ENCODE assay signal across 1 cellular context in the genomic region with DNA sequence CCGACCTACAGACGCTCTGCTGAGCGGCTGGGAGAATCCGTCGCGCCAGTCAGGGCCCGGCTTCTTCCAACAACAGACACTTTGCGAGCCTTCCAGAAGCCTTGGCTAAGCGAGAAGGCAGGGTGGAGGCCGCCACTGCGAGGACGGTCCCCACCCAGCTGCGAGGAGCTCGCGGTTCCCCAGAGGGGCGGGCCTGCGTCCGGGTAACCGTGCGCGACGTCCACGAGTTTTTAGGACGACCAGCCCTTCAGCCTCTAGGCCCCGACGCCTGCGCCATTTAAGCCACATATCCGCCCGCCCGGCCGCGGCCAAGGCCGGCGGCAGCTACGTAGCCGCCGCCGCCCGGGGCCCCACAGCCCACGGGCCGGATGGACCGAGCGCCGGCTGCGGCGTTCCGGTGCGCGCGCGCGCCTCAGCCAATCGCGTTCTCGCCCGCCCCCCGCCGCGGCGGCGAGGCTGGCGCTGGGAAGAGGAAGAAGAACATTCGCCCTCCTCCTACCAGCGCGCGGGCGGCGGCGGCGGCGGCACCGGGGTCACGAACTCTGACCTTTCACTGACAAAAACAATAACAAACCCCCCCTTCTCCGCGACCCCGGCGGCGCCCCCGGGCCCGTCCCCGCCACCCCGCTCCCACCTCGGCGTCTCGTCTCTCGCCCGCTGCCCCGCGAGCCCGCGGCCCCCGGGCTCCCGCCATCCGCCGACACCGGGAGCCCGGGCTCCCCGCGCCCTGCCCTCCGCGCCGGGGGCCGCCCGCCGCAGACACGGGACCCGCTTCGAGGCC.
TF ChIP-seq lines count a peak whose summit lies in the region.

A gene (plus strand): TSS at position 479 of the 781 bp plus-strand sequence. CDS start 56,332 bp downstream, outside the sequence.

TF ChIP-seq in HepG2, 621 proteins besides CTCF, POLR2A, EP300 and RAD21 (continued from another document and continues in another):
- TF ChIP-seq, protein P1, sequence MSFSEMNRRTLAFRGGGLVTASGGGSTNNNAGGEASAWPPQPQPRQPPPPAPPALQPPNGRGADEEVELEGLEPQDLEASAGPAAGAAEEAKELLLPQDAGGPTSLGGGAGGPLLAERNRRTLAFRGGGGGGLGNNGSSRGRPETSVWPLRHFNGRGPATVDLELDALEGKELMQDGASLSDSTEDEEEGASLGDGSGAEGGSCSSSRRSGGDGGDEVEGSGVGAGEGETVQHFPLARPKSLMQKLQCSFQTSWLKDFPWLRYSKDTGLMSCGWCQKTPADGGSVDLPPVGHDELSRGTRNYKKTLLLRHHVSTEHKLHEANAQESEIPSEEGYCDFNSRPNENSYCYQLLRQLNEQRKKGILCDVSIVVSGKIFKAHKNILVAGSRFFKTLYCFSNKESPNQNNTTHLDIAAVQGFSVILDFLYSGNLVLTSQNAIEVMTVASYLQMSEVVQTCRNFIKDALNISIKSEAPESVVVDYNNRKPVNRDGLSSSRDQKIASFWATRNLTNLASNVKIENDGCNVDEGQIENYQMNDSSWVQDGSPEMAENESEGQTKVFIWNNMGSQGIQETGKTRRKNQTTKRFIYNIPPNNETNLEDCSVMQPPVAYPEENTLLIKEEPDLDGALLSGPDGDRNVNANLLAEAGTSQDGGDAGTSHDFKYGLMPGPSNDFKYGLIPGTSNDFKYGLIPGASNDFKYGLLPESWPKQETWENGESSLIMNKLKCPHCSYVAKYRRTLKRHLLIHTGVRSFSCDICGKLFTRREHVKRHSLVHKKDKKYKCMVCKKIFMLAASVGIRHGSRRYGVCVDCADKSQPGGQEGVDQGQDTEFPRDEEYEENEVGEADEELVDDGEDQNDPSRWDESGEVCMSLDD (CRISPR knock-in tag; IDR thresholded peaks at IDR 0.05; ENCODE audit: borderline replicate concordance) = no peak
- TF ChIP-seq, protein P2, sequence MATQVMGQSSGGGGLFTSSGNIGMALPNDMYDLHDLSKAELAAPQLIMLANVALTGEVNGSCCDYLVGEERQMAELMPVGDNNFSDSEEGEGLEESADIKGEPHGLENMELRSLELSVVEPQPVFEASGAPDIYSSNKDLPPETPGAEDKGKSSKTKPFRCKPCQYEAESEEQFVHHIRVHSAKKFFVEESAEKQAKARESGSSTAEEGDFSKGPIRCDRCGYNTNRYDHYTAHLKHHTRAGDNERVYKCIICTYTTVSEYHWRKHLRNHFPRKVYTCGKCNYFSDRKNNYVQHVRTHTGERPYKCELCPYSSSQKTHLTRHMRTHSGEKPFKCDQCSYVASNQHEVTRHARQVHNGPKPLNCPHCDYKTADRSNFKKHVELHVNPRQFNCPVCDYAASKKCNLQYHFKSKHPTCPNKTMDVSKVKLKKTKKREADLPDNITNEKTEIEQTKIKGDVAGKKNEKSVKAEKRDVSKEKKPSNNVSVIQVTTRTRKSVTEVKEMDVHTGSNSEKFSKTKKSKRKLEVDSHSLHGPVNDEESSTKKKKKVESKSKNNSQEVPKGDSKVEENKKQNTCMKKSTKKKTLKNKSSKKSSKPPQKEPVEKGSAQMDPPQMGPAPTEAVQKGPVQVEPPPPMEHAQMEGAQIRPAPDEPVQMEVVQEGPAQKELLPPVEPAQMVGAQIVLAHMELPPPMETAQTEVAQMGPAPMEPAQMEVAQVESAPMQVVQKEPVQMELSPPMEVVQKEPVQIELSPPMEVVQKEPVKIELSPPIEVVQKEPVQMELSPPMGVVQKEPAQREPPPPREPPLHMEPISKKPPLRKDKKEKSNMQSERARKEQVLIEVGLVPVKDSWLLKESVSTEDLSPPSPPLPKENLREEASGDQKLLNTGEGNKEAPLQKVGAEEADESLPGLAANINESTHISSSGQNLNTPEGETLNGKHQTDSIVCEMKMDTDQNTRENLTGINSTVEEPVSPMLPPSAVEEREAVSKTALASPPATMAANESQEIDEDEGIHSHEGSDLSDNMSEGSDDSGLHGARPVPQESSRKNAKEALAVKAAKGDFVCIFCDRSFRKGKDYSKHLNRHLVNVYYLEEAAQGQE (IDR thresholded peaks at IDR 0.05; ENCODE audit: borderline replicate concordance in 1 of 2, low read depth in 1 of 2, low read length in 2 of 2) = no peak
- TF ChIP-seq, protein P3, sequence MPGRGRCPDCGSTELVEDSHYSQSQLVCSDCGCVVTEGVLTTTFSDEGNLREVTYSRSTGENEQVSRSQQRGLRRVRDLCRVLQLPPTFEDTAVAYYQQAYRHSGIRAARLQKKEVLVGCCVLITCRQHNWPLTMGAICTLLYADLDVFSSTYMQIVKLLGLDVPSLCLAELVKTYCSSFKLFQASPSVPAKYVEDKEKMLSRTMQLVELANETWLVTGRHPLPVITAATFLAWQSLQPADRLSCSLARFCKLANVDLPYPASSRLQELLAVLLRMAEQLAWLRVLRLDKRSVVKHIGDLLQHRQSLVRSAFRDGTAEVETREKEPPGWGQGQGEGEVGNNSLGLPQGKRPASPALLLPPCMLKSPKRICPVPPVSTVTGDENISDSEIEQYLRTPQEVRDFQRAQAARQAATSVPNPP (CRISPR knock-in tag; IDR thresholded peaks at IDR 0.05) = no peak
- TF ChIP-seq ZNF562 (CRISPR knock-in tag; IDR thresholded peaks at IDR 0.05; ENCODE audit: borderline replicate concordance) = no peak
- no peak for TF ChIP-seq ZSCAN25 (CRISPR knock-in tag; IDR thresholded peaks at IDR 0.05)
- TF ChIP-seq, protein P4, sequence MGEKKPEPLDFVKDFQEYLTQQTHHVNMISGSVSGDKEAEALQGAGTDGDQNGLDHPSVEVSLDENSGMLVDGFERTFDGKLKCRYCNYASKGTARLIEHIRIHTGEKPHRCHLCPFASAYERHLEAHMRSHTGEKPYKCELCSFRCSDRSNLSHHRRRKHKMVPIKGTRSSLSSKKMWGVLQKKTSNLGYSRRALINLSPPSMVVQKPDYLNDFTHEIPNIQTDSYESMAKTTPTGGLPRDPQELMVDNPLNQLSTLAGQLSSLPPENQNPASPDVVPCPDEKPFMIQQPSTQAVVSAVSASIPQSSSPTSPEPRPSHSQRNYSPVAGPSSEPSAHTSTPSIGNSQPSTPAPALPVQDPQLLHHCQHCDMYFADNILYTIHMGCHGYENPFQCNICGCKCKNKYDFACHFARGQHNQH (CRISPR knock-in tag; IDR thresholded peaks at IDR 0.05) = peak; percentile 46; the same call in 1 of the 2 replicates
- no peak for TF ChIP-seq AGO1 (IDR thresholded peaks at IDR 0.05; ENCODE audit: low read depth, low read length, poor library complexity, severe bottlenecking)
- no peak for TF ChIP-seq ZNF558 (CRISPR knock-in tag; IDR thresholded peaks at IDR 0.05; ENCODE audit: borderline replicate concordance)
- no peak for TF ChIP-seq SP5 (CRISPR knock-in tag; IDR thresholded peaks at IDR 0.05; ENCODE audit: borderline replicate concordance, low read depth)
- TF ChIP-seq DR1 (CRISPR knock-in tag; IDR thresholded peaks at IDR 0.05) = no peak
- TF ChIP-seq, protein P5, sequence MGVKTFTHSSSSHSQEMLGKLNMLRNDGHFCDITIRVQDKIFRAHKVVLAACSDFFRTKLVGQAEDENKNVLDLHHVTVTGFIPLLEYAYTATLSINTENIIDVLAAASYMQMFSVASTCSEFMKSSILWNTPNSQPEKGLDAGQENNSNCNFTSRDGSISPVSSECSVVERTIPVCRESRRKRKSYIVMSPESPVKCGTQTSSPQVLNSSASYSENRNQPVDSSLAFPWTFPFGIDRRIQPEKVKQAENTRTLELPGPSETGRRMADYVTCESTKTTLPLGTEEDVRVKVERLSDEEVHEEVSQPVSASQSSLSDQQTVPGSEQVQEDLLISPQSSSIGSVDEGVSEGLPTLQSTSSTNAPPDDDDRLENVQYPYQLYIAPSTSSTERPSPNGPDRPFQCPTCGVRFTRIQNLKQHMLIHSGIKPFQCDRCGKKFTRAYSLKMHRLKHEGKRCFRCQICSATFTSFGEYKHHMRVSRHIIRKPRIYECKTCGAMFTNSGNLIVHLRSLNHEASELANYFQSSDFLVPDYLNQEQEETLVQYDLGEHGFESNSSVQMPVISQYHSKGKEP (CRISPR knock-in tag; IDR thresholded peaks at IDR 0.05) = no peak
- no peak for TF ChIP-seq SOX6 (IDR thresholded peaks at IDR 0.05)
- TF ChIP-seq SOX6 (CRISPR knock-in tag; IDR thresholded peaks at IDR 0.05) = no peak
- TF ChIP-seq POLR2AphosphoS5 (IDR thresholded peaks at IDR 0.05; ENCODE audit: low read depth, low read length) = peak; percentile 57; the same call in 1 of the 2 replicates
- no peak for TF ChIP-seq XRCC5 (optimal IDR thresholded peaks at IDR 0.05; ENCODE audit: low read length)
- TF ChIP-seq, protein P6, sequence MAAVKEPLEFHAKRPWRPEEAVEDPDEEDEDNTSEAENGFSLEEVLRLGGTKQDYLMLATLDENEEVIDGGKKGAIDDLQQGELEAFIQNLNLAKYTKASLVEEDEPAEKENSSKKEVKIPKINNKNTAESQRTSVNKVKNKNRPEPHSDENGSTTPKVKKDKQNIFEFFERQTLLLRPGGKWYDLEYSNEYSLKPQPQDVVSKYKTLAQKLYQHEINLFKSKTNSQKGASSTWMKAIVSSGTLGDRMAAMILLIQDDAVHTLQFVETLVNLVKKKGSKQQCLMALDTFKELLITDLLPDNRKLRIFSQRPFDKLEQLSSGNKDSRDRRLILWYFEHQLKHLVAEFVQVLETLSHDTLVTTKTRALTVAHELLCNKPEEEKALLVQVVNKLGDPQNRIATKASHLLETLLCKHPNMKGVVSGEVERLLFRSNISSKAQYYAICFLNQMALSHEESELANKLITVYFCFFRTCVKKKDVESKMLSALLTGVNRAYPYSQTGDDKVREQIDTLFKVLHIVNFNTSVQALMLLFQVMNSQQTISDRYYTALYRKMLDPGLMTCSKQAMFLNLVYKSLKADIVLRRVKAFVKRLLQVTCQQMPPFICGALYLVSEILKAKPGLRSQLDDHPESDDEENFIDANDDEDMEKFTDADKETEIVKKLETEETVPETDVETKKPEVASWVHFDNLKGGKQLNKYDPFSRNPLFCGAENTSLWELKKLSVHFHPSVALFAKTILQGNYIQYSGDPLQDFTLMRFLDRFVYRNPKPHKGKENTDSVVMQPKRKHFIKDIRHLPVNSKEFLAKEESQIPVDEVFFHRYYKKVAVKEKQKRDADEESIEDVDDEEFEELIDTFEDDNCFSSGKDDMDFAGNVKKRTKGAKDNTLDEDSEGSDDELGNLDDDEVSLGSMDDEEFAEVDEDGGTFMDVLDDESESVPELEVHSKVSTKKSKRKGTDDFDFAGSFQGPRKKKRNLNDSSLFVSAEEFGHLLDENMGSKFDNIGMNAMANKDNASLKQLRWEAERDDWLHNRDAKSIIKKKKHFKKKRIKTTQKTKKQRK (IDR thresholded peaks at IDR 0.05; ENCODE audit: low read length) = no peak
- TF ChIP-seq JUNB (CRISPR knock-in tag; IDR thresholded peaks at IDR 0.05; ENCODE audit: borderline replicate concordance) = no peak
- no peak for TF ChIP-seq ARHGAP35 (CRISPR knock-in tag; IDR thresholded peaks at IDR 0.05; ENCODE audit: borderline replicate concordance)
- peak; percentile 19; the same call in 1 of the 2 replicates for TF ChIP-seq MEIS2 (CRISPR knock-in tag; IDR thresholded peaks at IDR 0.05)
- no peak for TF ChIP-seq PCBP1 (IDR thresholded peaks at IDR 0.05; ENCODE audit: borderline replicate concordance, low read depth, low read length)
- TF ChIP-seq YEATS4 (CRISPR knock-in tag; IDR thresholded peaks at IDR 0.05; ENCODE audit: borderline replicate concordance) = peak; percentile 30; the same call in 1 of the 2 replicates
- TF ChIP-seq, protein P7, sequence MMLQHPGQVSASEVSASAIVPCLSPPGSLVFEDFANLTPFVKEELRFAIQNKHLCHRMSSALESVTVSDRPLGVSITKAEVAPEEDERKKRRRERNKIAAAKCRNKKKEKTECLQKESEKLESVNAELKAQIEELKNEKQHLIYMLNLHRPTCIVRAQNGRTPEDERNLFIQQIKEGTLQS (CRISPR knock-in tag; IDR thresholded peaks at IDR 0.05) = no peak
- TF ChIP-seq ZSCAN30 (CRISPR knock-in tag; IDR thresholded peaks at IDR 0.05) = no peak
- TF ChIP-seq GLI4 (CRISPR knock-in tag; IDR thresholded peaks at IDR 0.05; ENCODE audit: borderline replicate concordance) = no peak
- TF ChIP-seq PAWR (CRISPR knock-in tag; IDR thresholded peaks at IDR 0.05; ENCODE audit: borderline replicate concordance) = no peak
- TF ChIP-seq ZNF12 (CRISPR knock-in tag; IDR thresholded peaks at IDR 0.05) = no peak
- no peak for TF ChIP-seq SCMH1 (CRISPR knock-in tag; IDR thresholded peaks at IDR 0.05; ENCODE audit: borderline replicate concordance)
- TF ChIP-seq, protein P8, sequence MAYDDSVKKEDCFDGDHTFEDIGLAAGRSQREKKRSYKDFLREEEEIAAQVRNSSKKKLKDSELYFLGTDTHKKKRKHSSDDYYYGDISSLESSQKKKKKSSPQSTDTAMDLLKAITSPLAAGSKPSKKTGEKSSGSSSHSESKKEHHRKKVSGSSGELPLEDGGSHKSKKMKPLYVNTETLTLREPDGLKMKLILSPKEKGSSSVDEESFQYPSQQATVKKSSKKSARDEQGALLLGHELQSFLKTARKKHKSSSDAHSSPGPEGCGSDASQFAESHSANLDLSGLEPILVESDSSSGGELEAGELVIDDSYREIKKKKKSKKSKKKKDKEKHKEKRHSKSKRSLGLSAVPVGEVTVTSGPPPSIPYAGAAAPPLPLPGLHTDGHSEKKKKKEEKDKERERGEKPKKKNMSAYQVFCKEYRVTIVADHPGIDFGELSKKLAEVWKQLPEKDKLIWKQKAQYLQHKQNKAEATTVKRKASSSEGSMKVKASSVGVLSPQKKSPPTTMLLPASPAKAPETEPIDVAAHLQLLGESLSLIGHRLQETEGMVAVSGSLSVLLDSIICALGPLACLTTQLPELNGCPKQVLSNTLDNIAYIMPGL (CRISPR knock-in tag; IDR thresholded peaks at IDR 0.05; ENCODE audit: borderline replicate concordance in 1 of 2, low read depth in 1 of 2) = peak in 1 of 2 experiments; percentile 18; a peak in 1 of 4 replicates
- TF ChIP-seq POLR2AphosphoS2 (IDR thresholded peaks at IDR 0.05; ENCODE audit: low read depth, low read length) = no peak
- TF ChIP-seq IRF2 (CRISPR knock-in tag; IDR thresholded peaks at IDR 0.05) = 0 out of 2 replicates have a peak, but pooled peaks have one; percentile 20
- TF ChIP-seq RBFOX2 (IDR thresholded peaks at IDR 0.05; ENCODE audit: low read depth, low read length) = peak; percentile 73
- no peak for TF ChIP-seq MEIS1 (CRISPR knock-in tag; IDR thresholded peaks at IDR 0.05; ENCODE audit: borderline replicate concordance)
- 0 out of 2 replicates have a peak, but pooled peaks have one; percentile 50 for TF ChIP-seq BRD4 (CRISPR knock-in tag; IDR thresholded peaks at IDR 0.05)
- TF ChIP-seq NR2C2 (CRISPR knock-in tag; IDR thresholded peaks at IDR 0.05; ENCODE audit: borderline replicate concordance) = peak; percentile 93
- no peak for TF ChIP-seq DNMT3B (CRISPR knock-in tag; conservative IDR thresholded peaks at IDR 0.05)
- no peak for TF ChIP-seq LCORL (IDR thresholded peaks at IDR 0.05)
- peak; percentile 46 for TF ChIP-seq LCORL (CRISPR knock-in tag; IDR thresholded peaks at IDR 0.05)
- TF ChIP-seq HES4 (CRISPR knock-in tag; IDR thresholded peaks at IDR 0.05; ENCODE audit: borderline replicate concordance) = no peak
- TF ChIP-seq ZNF138 (CRISPR knock-in tag; IDR thresholded peaks at IDR 0.05; ENCODE audit: low read depth) = no peak
- TF ChIP-seq ZNF33B (CRISPR knock-in tag; IDR thresholded peaks at IDR 0.05) = peak; percentile 52; the same call in 1 of the 2 replicates
- peak; percentile 54; the same call in 1 of the 2 replicates for TF ChIP-seq NR2F2 (IDR thresholded peaks at IDR 0.05; ENCODE audit: borderline replicate concordance, low read depth)
- TF ChIP-seq ZNF879 (CRISPR knock-in tag; IDR thresholded peaks at IDR 0.05) = no peak
- TF ChIP-seq, protein P9, sequence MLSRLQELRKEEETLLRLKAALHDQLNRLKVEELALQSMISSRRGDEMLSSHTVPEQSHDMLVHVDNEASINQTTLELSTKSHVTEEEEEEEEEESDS (CRISPR knock-in tag; IDR thresholded peaks at IDR 0.05; ENCODE audit: borderline replicate concordance) = no peak
- TF ChIP-seq PHF21A (CRISPR knock-in tag; IDR thresholded peaks at IDR 0.05) = peak; percentile 20; the same call in 1 of the 2 replicates
